9 cellular contexts compared by ENCODE assay signal in genomic region chr11:117843666-117844484, GRCh38. TPM values are rescaled to one million over a fixed set of nuclear protein-coding genes. Genes with fewer than 3 reads are reported as not detected.
A peak's percentile ranks its signal among the peaks of the same experiment; 100 is the strongest.
DNase-seq lines count a peak whose midpoint lies in the region; ATAC-seq and TF ChIP-seq lines count a peak whose summit lies in the region.
"Had no signal": no experiment of that assay in that cellular context is flagged by ENCODE, and none has a peak within 500 bp of the region (broad histone marks: within the 10 kb centered on the region; RNA-seq: fewer than 3 reads in every experiment).

No MANE protein-coding gene starts in this region.

- peaks cover 7% of the 10 kb centered on the region for H3K27me3 Mint-ChIP-seq in activated T-helper 2 cell treated with anti-CD3 and anti-CD28 coated beads, Interferon-gamma antibody, Interleukin-2, Interleukin-4, amounts not matched to agents 10 μg/mL and 5 μg/mL and 100 μg/mL, durations not matched to agents 14 hours and 24 hours and 36 hours (ENCODE audit: low read depth)

- H3K4me3 ChIP-seq in HL-60 (replicated peaks; ENCODE audit: insufficient read depth, low read length): no peak overlapping the region
- H3K4me3 ChIP-seq in fibroblast of the aortic adventitia (ENCODE audit: low read depth, low read length): no peak overlapping the region
- H3K4me3 ChIP-seq in neutrophil (ENCODE audit: low read depth in 1 of 2, low read length in 1 of 2): no peak overlapping the region

- H3K36me3 ChIP-seq in neutrophil: no peaks in the 10 kb centered on the region

- H3K9me3 ChIP-seq in neutrophil: no peaks in the 10 kb centered on the region

- ATAC-seq in GM18517 (IDR thresholded peaks at IDR 0.05; ENCODE audit: unreplicated experiment): no peak

- H3K36me3 Mint-ChIP-seq in activated T-helper 2 cell treated with anti-CD3 and anti-CD28 coated beads, Interferon-gamma antibody, Interleukin-2, Interleukin-4, amounts not matched to agents 10 μg/mL and 5 μg/mL and 100 μg/mL, durations not matched to agents 14 hours and 24 hours and 36 hours (ENCODE audit: low read depth): no peaks in the 10 kb centered on the region

- TF ChIP-seq CTCF in HL-60 (IDR thresholded peaks at IDR 0.05; ENCODE audit: insufficient read depth, low read length): peak; percentile 96
- peak; percentile 99 for TF ChIP-seq CTCF in fibroblast of the aortic adventitia (IDR thresholded peaks at IDR 0.05; ENCODE audit: insufficient read depth, low read length)
- TF ChIP-seq CTCF in neutrophil (IDR thresholded peaks at IDR 0.05): peak; percentile 96

- H3K4me3 Mint-ChIP-seq in activated T-helper 2 cell treated with anti-CD3 and anti-CD28 coated beads, Interferon-gamma antibody, Interleukin-2, Interleukin-4, amounts not matched to agents 10 μg/mL and 5 μg/mL and 100 μg/mL, durations not matched to agents 14 hours and 24 hours and 36 hours (ENCODE audit: low read depth): no peak overlapping the region

- no peaks in the 10 kb centered on the region for H3K9me3 Mint-ChIP-seq in activated T-helper 2 cell treated with anti-CD3 and anti-CD28 coated beads, Interferon-gamma antibody, Interleukin-2, Interleukin-4, amounts not matched to agents 10 μg/mL and 5 μg/mL and 100 μg/mL, durations not matched to agents 14 hours and 24 hours and 36 hours

- DNase-seq in COLO829 (ENCODE audit: low spot score): peak; percentile 34
- peak in 1 of 2 experiments; percentile 66 for DNase-seq in HL-60 (ENCODE audit: low read depth in 1 of 2, low spot score in 1 of 2)
- DNase-seq in RKO (ENCODE audit: low spot score): peak; percentile 69
- DNase-seq in activated T-helper 2 cell treated with anti-CD3 and anti-CD28 coated beads, Interferon-gamma antibody, Interleukin-2, Interleukin-4, amounts not matched to agents 10 μg/mL and 5 μg/mL and 100 μg/mL, durations not matched to agents 14 hours and 24 hours and 36 hours (ENCODE audit: low spot score): peak; percentile 66
- DNase-seq in fibroblast of the aortic adventitia (ENCODE audit: low read depth): peak; percentile 77
- peak; percentile 91 for DNase-seq in superior temporal gyrus (ENCODE audit: extremely low spot score)

- H3K27ac ChIP-seq in HL-60 (replicated peaks): no peak overlapping the region
- no peak overlapping the region for H3K27ac ChIP-seq in neutrophil

- no peaks in the 10 kb centered on the region for H3K4me1 Mint-ChIP-seq in activated T-helper 2 cell treated with anti-CD3 and anti-CD28 coated beads, Interferon-gamma antibody, Interleukin-2, Interleukin-4, amounts not matched to agents 10 μg/mL and 5 μg/mL and 100 μg/mL, durations not matched to agents 14 hours and 24 hours and 36 hours (ENCODE audit: low read depth)

- H3K27ac Mint-ChIP-seq in activated T-helper 2 cell treated with anti-CD3 and anti-CD28 coated beads, Interferon-gamma antibody, Interleukin-2, Interleukin-4, amounts not matched to agents 10 μg/mL and 5 μg/mL and 100 μg/mL, durations not matched to agents 14 hours and 24 hours and 36 hours: no peak overlapping the region

- H3K27me3 ChIP-seq in HL-60 (ENCODE audit: insufficient read depth, poor library complexity, severe bottlenecking) (no peaks in the 10 kb centered on the region), neutrophil (no peaks in the 10 kb centered on the region)

- H3K4me1 ChIP-seq in neutrophil (ENCODE audit: control insufficient read depth in 1 of 2, insufficient read depth in 1 of 2, low read depth in 1 of 2, low read length in 1 of 2): peaks cover 23 to 30% of the 10 kb centered on the region in 2 experiments

- intact Hi-C loops in activated T-helper 2 cell treated with anti-CD3 and anti-CD28 coated beads, Interferon-gamma antibody, Interleukin-2, Interleukin-4, amounts not matched to agents 10 μg/mL and 5 μg/mL and 100 μg/mL, durations not matched to agents 14 hours and 24 hours and 36 hours (cut with micrococcal nuclease): loop anchor here (1.0 to 5.0 kb wide), 4 partner anchors 37 to 209 kb away; no protein-coding TSS in a partner anchor

RNA-seq across cellular contexts. Expression of gene FXYD2, which starts 19.3 kb away (rescaled TPM):
- total RNA-seq in activated T-helper 2 cell treated with anti-CD3 and anti-CD28 coated beads, Interferon-gamma antibody, Interleukin-2, Interleukin-4, amounts not matched to agents 10 μg/mL and 5 μg/mL and 100 μg/mL, durations not matched to agents 14 hours and 24 hours and 36 hours: 0.48 and 0.51 TPM in 2 replicates
- total RNA-seq in fibroblast of the aortic adventitia (ENCODE audit: low replicate concordance): not detected in 2 replicates

RNA-seq across cellular contexts. Expression of gene FXYD6, which starts 32.6 kb away (rescaled TPM):
- total RNA-seq in activated T-helper 2 cell treated with anti-CD3 and anti-CD28 coated beads, Interferon-gamma antibody, Interleukin-2, Interleukin-4, amounts not matched to agents 10 μg/mL and 5 μg/mL and 100 μg/mL, durations not matched to agents 14 hours and 24 hours and 36 hours: 0.11 and 0.18 TPM in 2 replicates
- total RNA-seq in fibroblast of the aortic adventitia (ENCODE audit: low replicate concordance): 0.98 and 1.3 TPM in 2 replicates
- total RNA-seq: T-helper 1 cell treated with Interleukin-12 subunit alpha and Interleukin-12 subunit beta and Interleukin-4 antibody, amounts not matched to agents 30 ng/mL and 1 ng/mL, for 36 hours had no signal

RNA-seq across cellular contexts. Expression of gene DSCAML1, which starts 46.9 kb away (rescaled TPM):
- not detected in 2 replicates for total RNA-seq in activated T-helper 2 cell treated with anti-CD3 and anti-CD28 coated beads, Interferon-gamma antibody, Interleukin-2, Interleukin-4, amounts not matched to agents 10 μg/mL and 5 μg/mL and 100 μg/mL, durations not matched to agents 14 hours and 24 hours and 36 hours
- total RNA-seq in fibroblast of the aortic adventitia (ENCODE audit: low replicate concordance): not detected in 2 replicates
